1 cellular context compared by ENCODE assay signal in genomic region chr1:165861911-165862310, GRCh38.
TF ChIP-seq lines count a peak whose summit lies in the region.

No MANE protein-coding gene starts in this region.

TF ChIP-seq in HepG2, 621 proteins besides CTCF, POLR2A, EP300 and RAD21:
- TF ChIP-seq SNAPC4 (CRISPR knock-in tag; IDR thresholded peaks at IDR 0.05) (no peak), PRDM4 (CRISPR knock-in tag; IDR thresholded peaks at IDR 0.05; ENCODE audit: borderline replicate concordance) (no peak), HMGA1 (CRISPR knock-in tag; conservative IDR thresholded peaks at IDR 0.05) (no peak), ZNF768 (CRISPR knock-in tag; IDR thresholded peaks at IDR 0.05) (no peak), ZHX2 (IDR thresholded peaks at IDR 0.05; ENCODE audit: low read depth) (no peak), ZHX2 (CRISPR knock-in tag; IDR thresholded peaks at IDR 0.05; ENCODE audit: borderline replicate concordance) (no peak), DZIP1 (CRISPR knock-in tag; IDR thresholded peaks at IDR 0.05) (no peak), ATAD3A (CRISPR knock-in tag; IDR thresholded peaks at IDR 0.05) (no peak), JUN (CRISPR knock-in tag; IDR thresholded peaks at IDR 0.05) (no peak), ZBTB10 (CRISPR knock-in tag; IDR thresholded peaks at IDR 0.05; ENCODE audit: borderline replicate concordance) (no peak), SAP130 (CRISPR knock-in tag; IDR thresholded peaks at IDR 0.05; ENCODE audit: low read depth) (no peak), E2F2 (CRISPR knock-in tag; IDR thresholded peaks at IDR 0.05; ENCODE audit: borderline replicate concordance) (no peak), POGK (CRISPR knock-in tag; conservative IDR thresholded peaks at IDR 0.05) (no peak), ZNF570 (CRISPR knock-in tag; IDR thresholded peaks at IDR 0.05; ENCODE audit: borderline replicate concordance) (no peak), SUZ12 (IDR thresholded peaks at IDR 0.05; ENCODE audit: low read depth, low read length) (no peak), HNRNPK (IDR thresholded peaks at IDR 0.05; ENCODE audit: low read depth, low read length, poor library complexity, severe bottlenecking) (no peak)
